ENCODE assay signal across 8 cellular contexts in genomic region chr4:113094802-113095201, GRCh38. TPM values are rescaled to one million over a fixed set of nuclear protein-coding genes. Genes with fewer than 3 reads are reported as not detected.
DNase-seq lines count a peak whose midpoint lies in the region; FAIRE-seq and TF ChIP-seq lines count a peak whose summit lies in the region.

No MANE protein-coding gene starts in this region.

- no peaks in the 10 kb centered on the region for H3K36me3 ChIP-seq in bronchial epithelial cell (ENCODE audit: control insufficient read depth, insufficient read depth, low read length)
- no peaks in the 10 kb centered on the region for H3K36me3 ChIP-seq in effector memory CD4-positive, alpha-beta T cell (ENCODE audit: control insufficient read depth, insufficient read depth, low read length)

- no peaks in the 10 kb centered on the region for H3K4me1 Mint-ChIP-seq in osteocyte (ENCODE audit: unreplicated experiment)

- H3K4me1 ChIP-seq in effector memory CD4-positive, alpha-beta T cell (ENCODE audit: control insufficient read depth, insufficient read depth, low read length, poor library complexity, severe bottlenecking) = no peaks in the 10 kb centered on the region

- FAIRE-seq in bronchial epithelial cell (lab: Jason Lieb, UNC) = no peak

- peaks cover 18% of the 10 kb centered on the region for H3K27me3 Mint-ChIP-seq in osteocyte (ENCODE audit: unreplicated experiment)

- H3K4me3 Mint-ChIP-seq in osteocyte (ENCODE audit: unreplicated experiment) = no peak overlapping the region

- peak; percentile 63 for DNase-seq in DMS53 (lab: John Stamatoyannopoulos, UW)
- no peak for DNase-seq in DMS53 treated with DMSO at 0.1 percent for 48 hours (lab: John Stamatoyannopoulos, UW; ENCODE audit: unreplicated experiment)
- DNase-seq in NCI-H1105 treated with DMSO at 0.1 percent for 48 hours (lab: John Stamatoyannopoulos, UW) = peak; percentile 21
- DNase-seq in bronchial epithelial cell (ENCODE audit: low read depth) = peak; percentile 29
- no peak for DNase-seq in osteocyte (ENCODE audit: extremely low spot score, unreplicated experiment)
- no peak for DNase-seq in effector memory CD4-positive, alpha-beta T cell
- DNase-seq in activated CD4-positive, alpha-beta T cell treated with anti-CD3 and anti-CD28 coated beads, Interleukin-2, amount 50 U/mL, for 4 hours = no peak
- no peak for DNase-seq in LoVo (ENCODE audit: low spot score)

- H3K9me3 ChIP-seq in effector memory CD4-positive, alpha-beta T cell (ENCODE audit: control insufficient read depth, low read length) = no peaks in the 10 kb centered on the region

- no peaks in the 10 kb centered on the region for H3K27me3 ChIP-seq in bronchial epithelial cell (ENCODE audit: control insufficient read depth, insufficient read depth, low read length)
- H3K27me3 ChIP-seq in effector memory CD4-positive, alpha-beta T cell (replicated peaks; ENCODE audit: control insufficient read depth, insufficient read depth, low read length, poor library complexity, severe bottlenecking) = no peaks in the 10 kb centered on the region

- TF ChIP-seq CTCF in bronchial epithelial cell (IDR thresholded peaks at IDR 0.05; ENCODE audit: insufficient read depth, low read length, severe bottlenecking) (peak; percentile 47), osteocyte (IDR thresholded peaks at IDR 0.05) (peak; percentile 65)

- H3K36me3 Mint-ChIP-seq in osteocyte (ENCODE audit: unreplicated experiment) = no peaks in the 10 kb centered on the region

- no peaks in the 10 kb centered on the region for H3K9me3 Mint-ChIP-seq in osteocyte (ENCODE audit: unreplicated experiment)

- H3K27ac Mint-ChIP-seq in osteocyte (ENCODE audit: unreplicated experiment) = no peak overlapping the region

- no peak overlapping the region for H3K4me3 ChIP-seq in bronchial epithelial cell (ENCODE audit: low read depth, low read length)
- no peak overlapping the region for H3K4me3 ChIP-seq in effector memory CD4-positive, alpha-beta T cell (ENCODE audit: insufficient read depth, low read depth, low read length, poor library complexity, severe bottlenecking)

- H3K27ac ChIP-seq in effector memory CD4-positive, alpha-beta T cell (ENCODE audit: insufficient read depth, low read length, poor library complexity, severe bottlenecking) = no peak overlapping the region

RNA-seq across cellular contexts. Expression of gene ANK2, which starts 45.3 kb away (rescaled TPM):
- total RNA-seq in bronchial epithelial cell = 2.6 and 5.8 TPM in 2 replicates
- 17.2 and 20.8 TPM in 2 replicates for total RNA-seq in osteocyte

Comparison
In these comparisons a context has a peak if more than half of its experiments do, and no peak if none do; other contexts are left out.
1. DNase-seq: peak in DMS53 (single experiment), NCI-H1105 treated with DMSO at 0.1 percent for 48 hours (single experiment) and bronchial epithelial cell (single experiment); none in DMS53 treated with DMSO at 0.1 percent for 48 hours (single experiment), osteocyte (single experiment), effector memory CD4-positive, alpha-beta T cell (0 of 3), activated CD4-positive, alpha-beta T cell treated with anti-CD3 and anti-CD28 coated beads, Interleukin-2, amount 50 U/mL, for 4 hours (0 of 2) and LoVo (single experiment).